12 cellular contexts compared by ENCODE assay signal in genomic region chr18:67265464-67266245, GRCh38.
DNase-seq lines count a peak whose midpoint lies in the region; TF ChIP-seq lines count a peak whose summit lies in the region.
"Had no signal": no experiment of that assay in that cellular context is flagged by ENCODE, and none has a peak within 500 bp of the region (broad histone marks: within the 10 kb centered on the region; RNA-seq: fewer than 3 reads in every experiment).

No MANE protein-coding gene starts in this region.

- H3K4me1 ChIP-seq in OCI-LY3 (ENCODE audit: low read length) (no peaks in the 10 kb centered on the region; the same call in 1 of the 2 replicates), BE2C (no peaks in the 10 kb centered on the region)

- H3K36me3 Mint-ChIP-seq in chondrocyte (ENCODE audit: low read depth) = no peaks in the 10 kb centered on the region
- H3K36me3 Mint-ChIP-seq in osteocyte (ENCODE audit: unreplicated experiment) = peaks cover 3% of the 10 kb centered on the region

- 0 out of 2 replicates have a peak overlapping the region, but pooled peaks have one; percentile 1 for H2AFZ ChIP-seq in OCI-LY3 (ENCODE audit: low read depth, low read length)

- no peaks in the 10 kb centered on the region for H3K79me2 ChIP-seq in OCI-LY3 (ENCODE audit: low read length)

- H3K4me3 Mint-ChIP-seq in chondrocyte (ENCODE audit: unreplicated experiment) (no peak overlapping the region), osteocyte (ENCODE audit: unreplicated experiment) (peak overlapping the region; percentile 4)
- H3K4me3 Mint-ChIP-seq: dendritic cell treated with granulocyte-macrophage colony-stimulating factor and Interleukin-4, amounts not matched to agents 40 ng/mL and 50 ng/mL, for 4 days had no signal

- no peak overlapping the region for H3K9ac ChIP-seq in OCI-LY3 (ENCODE audit: low read length)

- H3K27ac Mint-ChIP-seq in chondrocyte (ENCODE audit: unreplicated experiment) = peak overlapping the region; percentile 90
- peak overlapping the region; percentile 82 for H3K27ac Mint-ChIP-seq in osteocyte (ENCODE audit: unreplicated experiment)
- H3K27ac Mint-ChIP-seq: dendritic cell treated with granulocyte-macrophage colony-stimulating factor and Interleukin-4, amounts not matched to agents 40 ng/mL and 50 ng/mL, for 4 days had no signal

- DNase-seq in GDM1 (lab: John Stamatoyannopoulos, UW) (peak; percentile 5), chondrocyte (ENCODE audit: low spot score) (no peak), osteocyte (ENCODE audit: extremely low spot score, unreplicated experiment) (no peak), BE2C (no peak), ACHN (no peak), cortex of kidney (lab: John Stamatoyannopoulos, UW) (no peak)
- DNase-seq: lower lobe of right lung, NCI-H2227 treated with DMSO at 0.1 percent for 48 hours, WERI-Rb-1 had no signal

- no peak overlapping the region for H3K27ac ChIP-seq in OCI-LY3 (ENCODE audit: low read length)
- H3K27ac ChIP-seq: WERI-Rb-1 had no signal

- no peak overlapping the region for H3K4me3 ChIP-seq in OCI-LY3 (ENCODE audit: low read length)
- H3K4me3 ChIP-seq in BE2C (ENCODE audit: low read depth, low read length) = no peak overlapping the region
- H3K4me3 ChIP-seq: GM12878, lower lobe of right lung had no signal

- H4K20me1 ChIP-seq in OCI-LY3 (ENCODE audit: insufficient read depth, low read length) = no peaks in the 10 kb centered on the region

- in situ Hi-C loops in ACHN (cut with HindIII; ENCODE audit: low pct_ligation_motif_present, low pct_unique_long_range_greater_than_20kb, low sequenced_read_pairs) = no loop called here

- H3K9me3 ChIP-seq in OCI-LY3 (ENCODE audit: insufficient read depth, low read length) (no peaks in the 10 kb centered on the region), BE2C (no peaks in the 10 kb centered on the region)
- H3K9me3 ChIP-seq: lower lobe of right lung had no signal

- no peaks in the 10 kb centered on the region for H3K36me3 ChIP-seq in OCI-LY3 (replicated peaks; ENCODE audit: low read depth, low read length)
- H3K36me3 ChIP-seq in BE2C = no peaks in the 10 kb centered on the region
- H3K36me3 ChIP-seq: lower lobe of right lung, WERI-Rb-1 had no signal

- H3K9me3 Mint-ChIP-seq in chondrocyte (ENCODE audit: low read depth) = peaks cover 3% of the 10 kb centered on the region
- peaks cover 7% of the 10 kb centered on the region for H3K9me3 Mint-ChIP-seq in osteocyte (ENCODE audit: unreplicated experiment)
- H3K9me3 Mint-ChIP-seq: dendritic cell treated with granulocyte-macrophage colony-stimulating factor and Interleukin-4, amounts not matched to agents 40 ng/mL and 50 ng/mL, for 4 days had no signal

- H3K4me1 Mint-ChIP-seq in chondrocyte (ENCODE audit: low read depth) (peaks cover 46% of the 10 kb centered on the region), osteocyte (ENCODE audit: unreplicated experiment) (peaks cover 49% of the 10 kb centered on the region)

- H3K4me2 ChIP-seq in OCI-LY3 (ENCODE audit: low read length) = no peak overlapping the region

- TF ChIP-seq CTCF in OCI-LY3 (IDR thresholded peaks at IDR 0.05; ENCODE audit: low read depth, low read length) (no peak), chondrocyte (IDR thresholded peaks at IDR 0.05) (no peak), osteocyte (IDR thresholded peaks at IDR 0.05) (no peak), BE2C (IDR thresholded peaks at IDR 0.05; ENCODE audit: low read depth, low read length) (no peak)

- H3K27me3 Mint-ChIP-seq in chondrocyte (ENCODE audit: low read depth) = no peaks in the 10 kb centered on the region
- no peaks in the 10 kb centered on the region for H3K27me3 Mint-ChIP-seq in osteocyte (ENCODE audit: unreplicated experiment)
- H3K27me3 Mint-ChIP-seq: dendritic cell treated with granulocyte-macrophage colony-stimulating factor and Interleukin-4, amounts not matched to agents 40 ng/mL and 50 ng/mL, for 4 days had no signal

- H3K27me3 ChIP-seq in OCI-LY3 (ENCODE audit: low read depth, low read length) (no peaks in the 10 kb centered on the region), BE2C (no peaks in the 10 kb centered on the region)
